8 cellular contexts compared by ENCODE assay signal in the genomic region with DNA sequence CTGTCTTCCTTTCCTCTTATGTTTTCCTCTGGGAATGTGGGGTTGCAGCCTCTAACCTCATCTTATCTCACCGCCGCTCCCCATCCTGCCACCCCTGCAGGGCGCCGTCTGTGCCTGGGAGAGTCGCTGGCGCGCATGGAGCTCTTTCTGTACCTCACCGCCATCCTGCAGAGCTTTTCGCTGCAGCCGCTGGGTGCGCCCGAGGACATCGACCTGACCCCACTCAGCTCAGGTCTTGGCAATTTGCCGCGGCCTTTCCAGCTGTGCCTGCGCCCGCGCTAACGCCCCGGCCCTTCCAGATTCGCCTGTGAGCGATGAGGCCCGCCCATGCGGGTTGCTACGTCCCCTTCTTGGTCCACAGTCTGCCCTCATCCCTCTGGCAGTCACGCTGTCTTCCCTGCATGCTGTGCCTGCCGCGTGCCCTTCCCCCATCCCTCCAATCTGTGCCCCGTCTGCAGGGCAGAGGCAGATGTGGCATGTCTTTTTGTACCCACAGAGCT. TPM values are rescaled to one million over a fixed set of nuclear protein-coding genes. Genes with fewer than 3 reads are reported as not detected.
A peak's percentile ranks its signal among the peaks of the same experiment; 100 is the strongest.
DNase-seq lines count a peak whose midpoint lies in the region; ATAC-seq, FAIRE-seq and TF ChIP-seq lines count a peak whose summit lies in the region.
"Not testable (repeated sequence)": the region's sequence is repeated elsewhere in the genome, so short reads cannot be mapped to it uniquely, and the experiment has no call there.

No MANE protein-coding gene starts in this region.

- WGBS in upper lobe of left lung, 2 donors = 6% methylated on average over 10 of the region's 29 CpGs; no CpG with 5 or more reads in 1 of the 2 donors

- not testable (repeated sequence) for H3K4me1 ChIP-seq in endothelial cell of umbilical vein (ENCODE audit: control insufficient read depth, extremely low read depth, insufficient read depth, low read length); upper lobe of left lung
- peaks cover 10% of the 10 kb centered on the region for H3K4me1 ChIP-seq in lower lobe of right lung

- not testable (repeated sequence) for H4K20me1 ChIP-seq in endothelial cell of umbilical vein (replicated peaks; ENCODE audit: control insufficient read depth, extremely low read depth, insufficient read depth, low read length)

- not testable (repeated sequence) for H2AFZ ChIP-seq in endothelial cell of umbilical vein (ENCODE audit: low read depth, low read length)

- H3K79me2 ChIP-seq in endothelial cell of umbilical vein (ENCODE audit: control insufficient read depth, insufficient read depth, low read length) = not testable (repeated sequence)

- DNase-seq in NCI-H1417 (lab: John Stamatoyannopoulos, UW) (peak in 2 of 3 experiments; percentile 27 to 61), T-helper 17 cell (peak; percentile 64 to 68 (median 65)), endothelial cell of umbilical vein (ENCODE audit: low read depth, low spot score) (peak; percentile 21), lower lobe of right lung (peak; percentile 90), upper lobe of left lung (peak; percentile 76 to 92)
- DNase-seq in stimulated activated CD4-positive, alpha-beta T cell treated with anti-CD3 and anti-CD28 coated beads, Interleukin-12 subunit alpha, Interleukin-12 subunit beta, amount 100 ng/mL, for 4 hours = peak; percentile 73

- not testable (repeated sequence) for BruUV-seq in endothelial cell of umbilical vein (replicated peaks; lab: Mats Ljungman, UMichigan)

- not testable (repeated sequence) for H3K9me3 ChIP-seq in T-helper 17 cell (ENCODE audit: control insufficient read depth, low read length, poor library complexity, severe bottlenecking); endothelial cell of umbilical vein (replicated peaks; ENCODE audit: control insufficient read depth, insufficient read depth, low read length); lower lobe of right lung; upper lobe of left lung

- peaks cover 21% of the 10 kb centered on the region for H3K4me1 Mint-ChIP-seq in T-helper 17 cell
- H3K4me1 Mint-ChIP-seq in activated T-helper 17 cell treated with anti-CD3 and anti-CD28 coated beads, Interleukin-2, amount 50 U/mL, for 72 hours = peaks cover 10% of the 10 kb centered on the region

- not testable (repeated sequence) for H3K4me3 ChIP-seq in endothelial cell of umbilical vein (replicated peaks in 1 of 3; ENCODE audit: insufficient read depth in 1 of 3, low read depth in 1 of 3, low read length in 3 of 3)
- H3K4me3 ChIP-seq in lower lobe of right lung = peak overlapping the region; percentile 29
- H3K4me3 ChIP-seq in upper lobe of left lung = peak overlapping the region in 1 of 4 donors; percentile 22

- intact Hi-C loops in endothelial cell of umbilical vein (cut with micrococcal nuclease) = loop anchor here (5.0 kb wide), 2 partner anchors 179 to 311 kb away; no protein-coding TSS in a partner anchor
- intact Hi-C loops in lower lobe of right lung (cut with DNase I) = not testable (repeated sequence)

- dilution Hi-C loops in endothelial cell of umbilical vein (cut with MboI; ENCODE audit: extremely low pct_ligation_motif_present, low sequenced_read_pairs) = not testable (repeated sequence)

- H3K27me3 ChIP-seq in endothelial cell of umbilical vein (ENCODE audit: control insufficient read depth in 2 of 2, insufficient read depth in 2 of 2, low read length in 2 of 2); lower lobe of right lung (ENCODE audit: low read depth); upper lobe of left lung: not testable (repeated sequence)

- CTCF ChIA-PET in endothelial cell of umbilical vein (lab: Charles Lee) = interaction anchor here (1.3 to 2.6 kb wide), 3 partner anchors 12 to 17 kb away, joined by 3 to 31 read pairs (median 13); no protein-coding TSS in a partner anchor

- H3K27ac ChIP-seq in endothelial cell of umbilical vein (ENCODE audit: insufficient read depth, low read depth, low read length); lower lobe of right lung; upper lobe of left lung: not testable (repeated sequence)

- not testable (repeated sequence) for H3K9me3 Mint-ChIP-seq in activated T-helper 17 cell treated with anti-CD3 and anti-CD28 coated beads, Interleukin-2, amount 50 U/mL, for 72 hours

- not testable (repeated sequence) for FAIRE-seq in endothelial cell of umbilical vein (lab: Jason Lieb, UNC)

- not testable (repeated sequence) for H3K9ac ChIP-seq in endothelial cell of umbilical vein (replicated peaks; ENCODE audit: extremely low read depth, insufficient read depth, low read length)

- TF ChIP-seq EP300 in upper lobe of left lung (IDR thresholded peaks at IDR 0.05) = not testable (repeated sequence)

- H3K9me1 ChIP-seq in endothelial cell of umbilical vein (replicated peaks; ENCODE audit: control insufficient read depth, extremely low read depth, insufficient read depth, low read length) = not testable (repeated sequence)

- H3K36me3 ChIP-seq in endothelial cell of umbilical vein (ENCODE audit: control insufficient read depth in 2 of 2, extremely low read depth in 1 of 2, insufficient read depth in 2 of 2, low read length in 2 of 2); lower lobe of right lung; upper lobe of left lung: not testable (repeated sequence)

- H3K4me2 ChIP-seq in endothelial cell of umbilical vein (ENCODE audit: insufficient read depth, low read length) = not testable (repeated sequence)

- ATAC-seq in T-helper 17 cell (peak; percentile 93), lower lobe of right lung (peak; percentile 91 to 93), upper lobe of left lung (ENCODE audit: low FRiP score in 2 of 2) (peak; percentile 81 to 91)
- peak; percentile 98 for ATAC-seq in activated T-helper 17 cell treated with anti-CD3 and anti-CD28 coated beads, Interleukin-2, amount 50 U/mL, for 72 hours (replicated peaks)

- POLR2A ChIA-PET in endothelial cell of umbilical vein (lab: Charles Lee) = not testable (repeated sequence)

- not testable (repeated sequence) for TF ChIP-seq POLR2A in endothelial cell of umbilical vein (IDR thresholded peaks at IDR 0.05; ENCODE audit: low read depth, low read length); upper lobe of left lung (IDR thresholded peaks at IDR 0.05)

- peak overlapping the region; percentile 90 for H3K27ac Mint-ChIP-seq in T-helper 17 cell
- peak overlapping the region; percentile 46 for H3K27ac Mint-ChIP-seq in activated T-helper 17 cell treated with anti-CD3 and anti-CD28 coated beads, Interleukin-2, amount 50 U/mL, for 72 hours

- not testable (repeated sequence) for H3K27me3 Mint-ChIP-seq in T-helper 17 cell; activated T-helper 17 cell treated with anti-CD3 and anti-CD28 coated beads, Interleukin-2, amount 50 U/mL, for 72 hours

- peak overlapping the region; percentile 85 for H3K4me3 Mint-ChIP-seq in T-helper 17 cell
- H3K4me3 Mint-ChIP-seq in activated T-helper 17 cell treated with anti-CD3 and anti-CD28 coated beads, Interleukin-2, amount 50 U/mL, for 72 hours = peak overlapping the region; percentile 72

- TF ChIP-seq CTCF in GM12872 (IDR thresholded peaks at IDR 0.05; ENCODE audit: insufficient read depth, low read depth, low read length) (peak; percentile 33; the same call in 2 of the 3 replicates), endothelial cell of umbilical vein (IDR thresholded peaks at IDR 0.05; ENCODE audit: extremely low read depth in 1 of 2, insufficient read depth in 1 of 2, low read depth in 1 of 2, low read length in 2 of 2) (peak; percentile 28 to 41), lower lobe of right lung (IDR thresholded peaks at IDR 0.05) (peak; percentile 38), upper lobe of left lung (IDR thresholded peaks at IDR 0.05) (peak in 4 of 6 experiments; percentile 26 to 59 (median 34))

- H3K36me3 Mint-ChIP-seq in T-helper 17 cell (ENCODE audit: low read depth); activated T-helper 17 cell treated with anti-CD3 and anti-CD28 coated beads, Interleukin-2, amount 50 U/mL, for 72 hours (ENCODE audit: low read depth): not testable (repeated sequence)

RNA-seq across cellular contexts. Expression of a gene that starts 13.6 kb away (rescaled TPM):
- under 1 TPM; 0.25 to 0.37 TPM for total RNA-seq in T-helper 17 cell
- under 1 TPM in 1 of 2 donors, not detected in 1; 0.28 TPM for total RNA-seq in activated T-helper 17 cell treated with anti-CD3 and anti-CD28 coated beads, Interleukin-2, amount 50 U/mL, for 72 hours
- not detected in 2 replicates for total RNA-seq in endothelial cell of umbilical vein
- polyA plus RNA-seq in endothelial cell of umbilical vein = not detected in 2 replicates
- polyA plus RNA-seq in endothelial cell of umbilical vein (2011; cell fraction: cytosol; rRNA removed) = not detected in 2 replicates
- polyA plus RNA-seq in endothelial cell of umbilical vein (2011; cell fraction: nucleus; rRNA removed) = not detected in 2 replicates
- not detected in 2 replicates for polyA plus RNA-seq in endothelial cell of umbilical vein (2012)
- polyA minus RNA-seq in endothelial cell of umbilical vein = not detected in 2 replicates
- not detected for polyA minus RNA-seq in endothelial cell of umbilical vein (2011; cell fraction: cytosol; rRNA and poly(A)+ RNA removed)
- not detected in 2 replicates for polyA minus RNA-seq in endothelial cell of umbilical vein (2011; cell fraction: nucleus; rRNA and poly(A)+ RNA removed)
- 1.7 TPM for total RNA-seq in lower lobe of right lung
- 10 to 100 TPM in 1 of 6 donors, 1 to 10 TPM in 2, under 1 TPM in 1, not detected in 2; 0.61 to 16.6 (median 2.8) TPM for total RNA-seq in upper lobe of left lung

RNA-seq across cellular contexts. Expression of a gene that starts 39.6 kb away (rescaled TPM):
- not detected for total RNA-seq in T-helper 17 cell
- not detected for total RNA-seq in activated T-helper 17 cell treated with anti-CD3 and anti-CD28 coated beads, Interleukin-2, amount 50 U/mL, for 72 hours
- not detected in 2 replicates for total RNA-seq in endothelial cell of umbilical vein
- not detected in 2 replicates for polyA plus RNA-seq in endothelial cell of umbilical vein
- polyA plus RNA-seq in endothelial cell of umbilical vein (2011; cell fraction: cytosol; rRNA removed) = not detected in 2 replicates
- polyA plus RNA-seq in endothelial cell of umbilical vein (2011; cell fraction: nucleus; rRNA removed) = not detected in 2 replicates
- not detected in 2 replicates for polyA plus RNA-seq in endothelial cell of umbilical vein (2012)
- polyA minus RNA-seq in endothelial cell of umbilical vein = not detected in 2 replicates
- polyA minus RNA-seq in endothelial cell of umbilical vein (2011; cell fraction: cytosol; rRNA and poly(A)+ RNA removed) = not detected
- polyA minus RNA-seq in endothelial cell of umbilical vein (2011; cell fraction: nucleus; rRNA and poly(A)+ RNA removed) = not detected in 2 replicates
- total RNA-seq in lower lobe of right lung = not detected
- total RNA-seq in upper lobe of left lung = 1 to 10 TPM in 2 of 6 donors, not detected in 4; 1.3 to 2.8 TPM

Comparison
In these comparisons a context has a peak if more than half of its experiments do, and no peak if none do; other contexts are left out.
1. DNase-seq: peak in every context shown above with its lines; median percentile 90 in lower lobe of right lung; 84 in upper lobe of left lung; 73 in stimulated activated CD4-positive, alpha-beta T cell treated with anti-CD3 and anti-CD28 coated beads, Interleukin-12 subunit alpha, Interleukin-12 subunit beta, amount 100 ng/mL, for 4 hours; 65 in T-helper 17 cell; 44 in NCI-H1417; 21 in endothelial cell of umbilical vein.